In genomic region chr10:110642204-110642979, GRCh38 we compare ENCODE assay signal across 9 cellular contexts. TPM values are rescaled to one million over a fixed set of nuclear protein-coding genes. Genes with fewer than 3 reads are reported as not detected.
DNase-seq lines count a peak whose midpoint lies in the region; ATAC-seq and TF ChIP-seq lines count a peak whose summit lies in the region.
"Had no signal": no experiment of that assay in that cellular context is flagged by ENCODE, and none has a peak within 500 bp of the region (broad histone marks: within the 10 kb centered on the region; RNA-seq: fewer than 3 reads in every experiment).

No MANE protein-coding gene starts in this region.

- H3K4me3 ChIP-seq in HUES48 (ENCODE audit: low read depth, low read length) (peak overlapping the region; percentile 76), osteoblast (ENCODE audit: insufficient read depth, low read length) (no peak overlapping the region)

- H3K4me1 ChIP-seq in HUES48 (ENCODE audit: control insufficient read depth, insufficient read depth, low read length) (peaks cover 40% of the 10 kb centered on the region), osteoblast (ENCODE audit: insufficient read depth, low read length) (peaks cover 4% of the 10 kb centered on the region)

- H3K27me3 ChIP-seq in HUES48 (ENCODE audit: control insufficient read depth, insufficient read depth, low read length) = peaks cover 57% of the 10 kb centered on the region
- peaks cover 73% of the 10 kb centered on the region for H3K27me3 ChIP-seq in osteoblast (ENCODE audit: insufficient read depth, low read length)

- no peaks in the 10 kb centered on the region for H4K20me1 ChIP-seq in osteoblast (ENCODE audit: insufficient read depth, low read length)

- no peak for TF ChIP-seq CTCF in chondrocyte (IDR thresholded peaks at IDR 0.05)
- no peak for TF ChIP-seq CTCF in osteoblast (IDR thresholded peaks at IDR 0.05; ENCODE audit: extremely low read depth, low read depth, low read length)

- H3K36me3 ChIP-seq in HUES48 (ENCODE audit: control insufficient read depth, insufficient read depth, low read length) = no peaks in the 10 kb centered on the region
- H3K36me3 ChIP-seq in osteoblast (ENCODE audit: insufficient read depth, low read length) = no peaks in the 10 kb centered on the region

- no peaks in the 10 kb centered on the region for H3K79me2 ChIP-seq in osteoblast (ENCODE audit: insufficient read depth, low read length)

- no peak overlapping the region for H3K4me2 ChIP-seq in osteoblast (ENCODE audit: insufficient read depth, low read length)

- H3K9me3 Mint-ChIP-seq in T-helper 2 cell treated with Interferon-gamma antibody and Interleukin-4, amounts not matched to agents 5 μg/mL and 100 μg/mL, for 36 hours = no peaks in the 10 kb centered on the region
- no peaks in the 10 kb centered on the region for H3K9me3 Mint-ChIP-seq in chondrocyte (ENCODE audit: low read depth)

- no peak overlapping the region for H3K9ac ChIP-seq in HUES48 (ENCODE audit: low read depth, low read length)

- no peak for DNase-seq in T-helper 2 cell treated with Interferon-gamma antibody and Interleukin-4, amounts not matched to agents 5 μg/mL and 100 μg/mL, for 36 hours (ENCODE audit: low spot score)
- DNase-seq in T-helper 2 cell (no peak), chondrocyte (ENCODE audit: low spot score) (no peak), osteoblast (ENCODE audit: insufficient read length, low spot score, missing footprints) (peak; percentile 66), globus pallidus (ENCODE audit: low spot score) (no peak), anterior cingulate cortex (lab: John Stamatoyannopoulos, UW) (no peak)
- DNase-seq: T-helper 9 cell had no signal

- peak overlapping the region; percentile 71 for H3K4me3 Mint-ChIP-seq in T-helper 2 cell treated with Interferon-gamma antibody and Interleukin-4, amounts not matched to agents 5 μg/mL and 100 μg/mL, for 36 hours
- peak overlapping the region; percentile 73 for H3K4me3 Mint-ChIP-seq in chondrocyte (ENCODE audit: unreplicated experiment)

- no peaks in the 10 kb centered on the region for H3K9me3 ChIP-seq in HUES48 (ENCODE audit: control insufficient read depth, insufficient read depth, low read length)
- H3K9me3 ChIP-seq in osteoblast (ENCODE audit: low read depth, low read length) = no peaks in the 10 kb centered on the region

- no peak overlapping the region for H2AFZ ChIP-seq in osteoblast (ENCODE audit: low read length)

- H3K27me3 Mint-ChIP-seq in T-helper 2 cell treated with Interferon-gamma antibody and Interleukin-4, amounts not matched to agents 5 μg/mL and 100 μg/mL, for 36 hours (ENCODE audit: low read depth) = peaks cover 65% of the 10 kb centered on the region
- H3K27me3 Mint-ChIP-seq in chondrocyte (ENCODE audit: low read depth) = peaks cover 20% of the 10 kb centered on the region

- H3K27ac ChIP-seq in HUES48 (ENCODE audit: low read depth, low read length) = no peak overlapping the region
- H3K27ac ChIP-seq in osteoblast (ENCODE audit: low read depth, low read length) = no peak overlapping the region

- ATAC-seq in GM19452 (IDR thresholded peaks at IDR 0.05; ENCODE audit: unreplicated experiment) = no peak

- peaks cover 3% of the 10 kb centered on the region for H3K36me3 Mint-ChIP-seq in T-helper 2 cell treated with Interferon-gamma antibody and Interleukin-4, amounts not matched to agents 5 μg/mL and 100 μg/mL, for 36 hours (ENCODE audit: low read depth)
- no peaks in the 10 kb centered on the region for H3K36me3 Mint-ChIP-seq in chondrocyte (ENCODE audit: low read depth)

- peaks cover 23% of the 10 kb centered on the region for H3K4me1 Mint-ChIP-seq in T-helper 2 cell treated with Interferon-gamma antibody and Interleukin-4, amounts not matched to agents 5 μg/mL and 100 μg/mL, for 36 hours (ENCODE audit: low read depth)
- H3K4me1 Mint-ChIP-seq in chondrocyte (ENCODE audit: low read depth) = peaks cover 36% of the 10 kb centered on the region

- H3K27ac Mint-ChIP-seq in T-helper 2 cell treated with Interferon-gamma antibody and Interleukin-4, amounts not matched to agents 5 μg/mL and 100 μg/mL, for 36 hours = no peak overlapping the region
- H3K27ac Mint-ChIP-seq in chondrocyte (ENCODE audit: unreplicated experiment) = peak overlapping the region; percentile 0

RNA-seq across cellular contexts. Expression of gene RBM20, which starts 1.7 kb away (rescaled TPM):
- total RNA-seq in chondrocyte (1.4 to 3.8 TPM (median 3.6 TPM) in 3 replicates), osteoblast (under 0.01 TPM in 1 of 2 replicates, not detected in the other)
